In the genomic region with DNA sequence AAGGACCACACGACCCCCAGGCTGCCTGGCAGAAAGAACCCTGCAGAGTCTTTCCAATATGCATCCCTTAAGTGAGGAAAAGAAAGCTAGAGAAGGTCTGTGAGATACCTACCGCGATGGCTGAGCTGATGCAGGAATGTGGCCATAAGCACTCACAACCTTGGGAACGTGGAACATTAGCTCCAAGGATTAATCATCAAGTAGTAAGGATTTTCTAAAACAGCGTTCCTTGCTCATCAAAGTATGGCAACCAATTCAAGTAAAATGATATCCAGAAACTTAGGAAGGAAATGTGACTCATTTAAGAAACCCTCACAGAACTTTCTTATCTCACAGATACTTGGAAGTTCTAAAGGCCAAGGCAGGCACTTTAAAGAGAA, we compare ENCODE assay signal across 10 cellular contexts. TPM values are rescaled to one million over a fixed set of nuclear protein-coding genes. Genes with fewer than 3 reads are reported as not detected.
DNase-seq lines count a peak whose midpoint lies in the region; ATAC-seq, FAIRE-seq and TF ChIP-seq lines count a peak whose summit lies in the region.
"Had no signal": no experiment of that assay in that cellular context is flagged by ENCODE, and none has a peak within 500 bp of the region (broad histone marks: within the 10 kb centered on the region; RNA-seq: fewer than 3 reads in every experiment).

No MANE protein-coding gene starts in this region.

- DNase-seq in GM06990 (ENCODE audit: extremely low read depth, insufficient read length) (no peak), RKO (ENCODE audit: low spot score) (peak; percentile 17), H1 (ENCODE audit: low read depth in 1 of 2, low spot score in 2 of 2) (no peak), pancreas (no peak), tibial nerve (ENCODE audit: low spot score in 2 of 2) (no peak), activated gamma-delta T cell treated with Interleukin-2 at 50 U/mL for 16 hours (no peak), C1 segment of cervical spinal cord (lab: John Stamatoyannopoulos, UW) (no peak)
- DNase-seq: cerebellar nuclear complex, ovary had no signal

- peaks cover 13 to 32% (median 26%) of the 10 kb centered on the region in 4 experiments for H3K4me1 ChIP-seq in H1 (replicated peaks in 1 of 4; ENCODE audit: control insufficient read depth in 3 of 4, insufficient read depth in 4 of 4, low read length in 3 of 4)
- peaks cover 56 to 75% (median 61%) of the 10 kb centered on the region in 3 donors for H3K4me1 ChIP-seq in pancreas
- peaks cover 0 to 68% (median 17%) of the 10 kb centered on the region in 4 donors for H3K4me1 ChIP-seq in tibial nerve

- intact Hi-C loops in pancreas (cut with DNase I), result no loop called here

- H2BK5ac ChIP-seq in H1 (ENCODE audit: low read depth, low read length), result no peak overlapping the region

- no peak overlapping the region for H3K56ac ChIP-seq in H1 (replicated peaks; ENCODE audit: insufficient read length, low read depth, low read length)

- no peak overlapping the region for H2AFZ ChIP-seq in H1 (ENCODE audit: low read length)

- H3K18ac ChIP-seq in H1 (ENCODE audit: extremely low read depth, low read length), result no peak overlapping the region

- H3K36me3 ChIP-seq in GM06990 (ENCODE audit: control insufficient read depth, insufficient read depth, low read length), result no peaks in the 10 kb centered on the region
- H3K36me3 ChIP-seq in H1 (ENCODE audit: control insufficient read depth in 2 of 4, insufficient read depth in 4 of 4, low read length in 3 of 4), result no peaks in the 10 kb centered on the region
- no peaks in the 10 kb centered on the region for H3K36me3 ChIP-seq in pancreas
- peaks cover 0 to 4% (median 0%) of the 10 kb centered on the region in 3 donors for H3K36me3 ChIP-seq in tibial nerve
- H3K36me3 ChIP-seq: ovary had no signal

- H3K79me1 ChIP-seq in H1 (ENCODE audit: low read depth, low read length), result peaks cover 37% of the 10 kb centered on the region

- no peak overlapping the region for H2BK20ac ChIP-seq in H1 (ENCODE audit: low read length)

- FAIRE-seq in H1 (lab: Jason Lieb, UNC) (peak; percentile 45), pancreas (lab: Jason Lieb, UNC) (no peak)

- no peak overlapping the region for H2BK12ac ChIP-seq in H1 (ENCODE audit: low read depth, low read length)

- H3K4ac ChIP-seq in H1 (replicated peaks; ENCODE audit: insufficient read length, low read depth, low read length), result no peak overlapping the region

- TF ChIP-seq EP300 in H1 (IDR thresholded peaks at IDR 0.05; ENCODE audit: borderline replicate concordance in 1 of 2, low read depth in 2 of 2, low read length in 2 of 2) (no peak), tibial nerve (IDR thresholded peaks at IDR 0.05) (no peak)

- H3K4me3 ChIP-seq in GM06990 (replicated peaks; ENCODE audit: low read depth, low read length), result peak overlapping the region; percentile 46
- H3K4me3 ChIP-seq in H1 (ENCODE audit: extremely low read depth in 1 of 4, insufficient read depth in 2 of 4, low read depth in 3 of 4, low read length in 4 of 4), result no peak overlapping the region
- no peak overlapping the region for H3K4me3 ChIP-seq in pancreas
- no peak overlapping the region for H3K4me3 ChIP-seq in tibial nerve
- H3K4me3 ChIP-seq: ovary had no signal

- H2AK5ac ChIP-seq in H1 (ENCODE audit: low read depth, low read length), result no peak overlapping the region

- CTCF ChIA-PET in H1 (lab: Charles Lee; ENCODE audit: partially characterized antibody), result interaction anchor here (1.1 to 2.0 kb wide), 7 partner anchors 9 to 134 kb away, joined by 3 to 6 read pairs (median 4); no protein-coding TSS in a partner anchor

- peak in 1 of 4 donors; percentile 7 for ATAC-seq in pancreas
- ATAC-seq in HG02678 (IDR thresholded peaks at IDR 0.05; ENCODE audit: unreplicated experiment), result no peak

- no peak for TF ChIP-seq POLR2A in H1 (IDR thresholded peaks at IDR 0.05; ENCODE audit: control extremely low read depth in 1 of 2, low read depth in 2 of 2, low read length in 2 of 2)
- no peak for TF ChIP-seq POLR2A in tibial nerve (IDR thresholded peaks at IDR 0.05)

- H3K79me2 ChIP-seq in H1 (ENCODE audit: control insufficient read depth in 1 of 2, insufficient read depth in 2 of 2, low read length in 2 of 2), result peaks cover 42 to 97% of the 10 kb centered on the region in 2 experiments

- H4K91ac ChIP-seq in H1 (replicated peaks; ENCODE audit: insufficient read length, low read length), result no peak overlapping the region

- H3K4me2 ChIP-seq in H1 (ENCODE audit: insufficient read depth in 1 of 2, low read depth in 2 of 2, low read length in 2 of 2), result 0 out of 4 replicates have a peak overlapping the region, but pooled peaks of 1 of the 2 experiments have one; percentile 8

- no peaks in the 10 kb centered on the region for H3K27me3 ChIP-seq in GM06990 (replicated peaks; ENCODE audit: control insufficient read depth, insufficient read depth, low read length)
- H3K27me3 ChIP-seq in H1 (replicated peaks in 1 of 4; ENCODE audit: control insufficient read depth in 3 of 4, extremely low read depth in 1 of 4, insufficient read depth in 3 of 4, low read length in 3 of 4), result no peaks in the 10 kb centered on the region
- no peaks in the 10 kb centered on the region for H3K27me3 ChIP-seq in pancreas
- no peaks in the 10 kb centered on the region for H3K27me3 ChIP-seq in tibial nerve
- H3K27me3 ChIP-seq: ovary had no signal

- peaks cover 17 to 31% of the 10 kb centered on the region in 2 experiments for H4K20me1 ChIP-seq in H1 (replicated peaks in 1 of 2; ENCODE audit: control insufficient read depth in 1 of 2, insufficient read depth in 2 of 2, low read length in 2 of 2)

- no peaks in the 10 kb centered on the region; the same call in 1 of the 2 replicates for H3K23me2 ChIP-seq in H1 (ENCODE audit: low read depth, low read length)

- no peak overlapping the region for H4K8ac ChIP-seq in H1 (ENCODE audit: extremely low read depth, insufficient read depth, low read length)

- no peak for TF ChIP-seq RAD21 in H1 (IDR thresholded peaks at IDR 0.05 in 1 of 2, conservative IDR thresholded peaks at IDR 0.05 in 1 of 2; ENCODE audit: low read depth in 2 of 2, low read length in 2 of 2)

- TF ChIP-seq CTCF in GM06990 (IDR thresholded peaks at IDR 0.05; ENCODE audit: insufficient read depth, low read length, poor library complexity, severe bottlenecking), result no peak
- no peak for TF ChIP-seq CTCF in H1 (IDR thresholded peaks at IDR 0.05; ENCODE audit: control extremely low read depth in 1 of 3, insufficient read depth in 1 of 3, low read depth in 1 of 3, low read length in 3 of 3)
- TF ChIP-seq CTCF in pancreas (IDR thresholded peaks at IDR 0.05), result no peak
- no peak for TF ChIP-seq CTCF in tibial nerve (IDR thresholded peaks at IDR 0.05)

- H3K14ac ChIP-seq in H1 (ENCODE audit: insufficient read length), result no peak overlapping the region

- no peak overlapping the region for H4K5ac ChIP-seq in H1 (ENCODE audit: insufficient read length, low read depth, low read length)

- POLR2A ChIA-PET in H1 (lab: Charles Lee; ENCODE audit: partially characterized antibody), result interaction anchor here (0.6 to 8.8 kb wide), 2 partner anchors 12 to 17 kb away, joined by 3 to 94 read pairs; a partner anchor contains a TSS

- H3K23ac ChIP-seq in H1 (ENCODE audit: insufficient read length), result no peak overlapping the region

- WGBS in H1 (ENCODE audit: extremely low coverage in 1 of 2, insufficient coverage in 1 of 2, insufficient read length in 1 of 2, insufficient replicate concordance in 2 of 2, low coverage in 1 of 2, low lambda C conversion rate in 2 of 2, missing lambda C conversion rate in 1 of 2), 2 experiments, result 37% methylated on average over 5 of the region's 5 CpGs; no CpG with 5 or more reads in 1 of the 2 experiments
- WGBS in pancreas, 2 donors, result 28 to 30% methylated on average over 5 of the region's 5 CpGs
- WGBS in tibial nerve, 2 donors, result 48 to 60% methylated on average over 5 of the region's 5 CpGs

- no peak overlapping the region for H3K9ac ChIP-seq in H1 (replicated peaks in 1 of 4; ENCODE audit: extremely low read depth in 1 of 4, low read depth in 3 of 4, low read length in 3 of 4)

- no peak overlapping the region for H2BK120ac ChIP-seq in H1 (replicated peaks; ENCODE audit: low read depth, low read length)

- no peak overlapping the region for H2BK15ac ChIP-seq in H1 (ENCODE audit: low read length)

- H3K9me3 ChIP-seq in H1 (ENCODE audit: insufficient read depth in 2 of 2, low read depth in 1 of 2, low read length in 1 of 2) (no peaks in the 10 kb centered on the region), pancreas (no peaks in the 10 kb centered on the region), tibial nerve (peaks cover 0 to 8% (median 0%) of the 10 kb centered on the region in 4 donors)
- H3K9me3 ChIP-seq: ovary had no signal

- H3K27ac ChIP-seq in H1 (ENCODE audit: low read depth, low read length) (no peak overlapping the region), pancreas (peak overlapping the region in 3 of 4 donors; percentile 1 to 56 (median 46)), tibial nerve (peak overlapping the region in 1 of 4 donors; percentile 25)

TF ChIP-seq in H1, 55 proteins besides CTCF, POLR2A, EP300 and RAD21:
- TF ChIP-seq CBX8 (IDR thresholded peaks at IDR 0.05; ENCODE audit: borderline replicate concordance, low read depth, low read length) (no peak), RBBP5 (IDR thresholded peaks at IDR 0.05; ENCODE audit: borderline replicate concordance, low read depth, low read length) (no peak), TEAD4 (IDR thresholded peaks at IDR 0.05; ENCODE audit: low read depth, low read length) (peak; percentile 82), HDAC2 (IDR thresholded peaks at IDR 0.05; ENCODE audit: borderline replicate concordance in 1 of 2, low read depth in 2 of 2, low read length in 2 of 2) (0 out of 4 replicates have a peak, but pooled peaks of 1 of the 2 experiments have one; percentile 37)

RNA-seq across cellular contexts. Expression of a gene that starts 12.8 kb away (rescaled TPM):
- total RNA-seq in H1 (2021; fragmentation: NEBNext Ultra II Directional; extraction: Animal tissue kit (Norgen Biotek cat#: 25700)), result 62.6 and 64.2 TPM in 2 replicates
- 44.8 and 57.8 TPM in 2 replicates for polyA plus RNA-seq in H1 (2011; rRNA removed)
- 73.7 TPM for polyA plus RNA-seq in H1 (2011; cell fraction: cytosol; rRNA removed)
- 60.0 TPM for polyA plus RNA-seq in H1 (2011; cell fraction: nucleus; rRNA removed)
- polyA plus RNA-seq in H1 (2012, experiment 1 of 2), result 48.4 to 49.4 TPM (median 48.9 TPM) in 4 replicates
- 18.3 TPM for polyA plus RNA-seq in H1 (2012, experiment 2 of 2)
- 32.1 TPM for polyA plus RNA-seq in H1 (2013, experiment 1 of 2)
- polyA plus RNA-seq in H1 (2013, experiment 2 of 2), result 31.1 TPM
- polyA minus RNA-seq in H1 (2011; rRNA and poly(A)+ RNA removed), result 34.2 and 37.0 TPM in 2 replicates
- polyA minus RNA-seq in H1 (2011; cell fraction: cytosol; rRNA and poly(A)+ RNA removed), result 19.7 TPM
- 19.7 TPM for polyA minus RNA-seq in H1 (2011; cell fraction: nucleus; rRNA and poly(A)+ RNA removed)
- total RNA-seq in pancreas, result 100 to 1,000 TPM in 2 of 6 donors, 10 to 100 TPM in 4; 65.2 to 109 (median 96.0) TPM
- polyA plus RNA-seq in pancreas, result 10 to 100 TPM; 45.1 to 90.6 TPM
- total RNA-seq in tibial nerve, result 10 to 100 TPM; 45.9 to 78.2 (median 59.0) TPM
